Comparison of ENCODE assay signal across 27 cellular contexts in genomic region chr10:23199768-23200511, GRCh38. TPM values are rescaled to one million over a fixed set of nuclear protein-coding genes. Genes with fewer than 3 reads are reported as not detected.
A peak's percentile ranks its signal among the peaks of the same experiment; 100 is the strongest.
DNase-seq lines count a peak whose midpoint lies in the region; ATAC-seq and TF ChIP-seq lines count a peak whose summit lies in the region.
"Had no signal": no experiment of that assay in that cellular context is flagged by ENCODE, and none has a peak within 500 bp of the region (broad histone marks: within the 10 kb centered on the region; RNA-seq: fewer than 3 reads in every experiment).

No MANE protein-coding gene starts in this region.

- H3K9me3 Mint-ChIP-seq in activated CD4-positive, alpha-beta T cell treated with anti-CD3 and anti-CD28 coated beads, Interleukin-2, amount 10 ng/mL, durations not matched to agents 7 days and 5 days: no peaks in the 10 kb centered on the region
- H3K9me3 Mint-ChIP-seq in WTC11: no peaks in the 10 kb centered on the region
- H3K9me3 Mint-ChIP-seq in stimulated activated naive B cell treated with anti-CD40 and anti-IgM and Interleukin-4, amounts not matched to agents 10 μg/mL and 1 μg/mL and 100 μg/mL, for 72 hours: no peaks in the 10 kb centered on the region
- H3K9me3 Mint-ChIP-seq: activated naive CD4-positive, alpha-beta T cell treated with anti-CD3 and anti-CD28 coated beads for 36 hours; dendritic cell treated with granulocyte-macrophage colony-stimulating factor and Interleukin-4, amounts not matched to agents 40 ng/mL and 50 ng/mL, for 4 days; nephron progenitor cell had no signal

- peaks cover 4% of the 10 kb centered on the region for H3K4me1 ChIP-seq in iPS DF 6.9 (ENCODE audit: control insufficient read depth, insufficient read depth, low read length)
- H3K4me1 ChIP-seq: left lung, parathyroid adenoma had no signal

- H3K9me3 ChIP-seq in iPS DF 6.9 (ENCODE audit: control insufficient read depth, insufficient read depth, low read length): no peaks in the 10 kb centered on the region
- H3K9me3 ChIP-seq: left lung, tibial nerve had no signal

- POLR2A ChIA-PET in activated CD4-positive, alpha-beta T cell treated with anti-CD3 and anti-CD28 coated beads, Interleukin-2, amount 10 ng/mL, durations not matched to agents 7 days and 5 days (lab: Charles Lee): no interaction called here
- POLR2A ChIA-PET in WTC11 (lab: Charles Lee): interaction anchor here (0.7 kb wide), 1 partner anchor 13 kb away, joined by 3 read pairs; no protein-coding TSS in a partner anchor

- peaks cover 92% of the 10 kb centered on the region for H3K27me3 Mint-ChIP-seq in activated CD4-positive, alpha-beta T cell treated with anti-CD3 and anti-CD28 coated beads, Interleukin-2, amount 10 ng/mL, durations not matched to agents 7 days and 5 days
- H3K27me3 Mint-ChIP-seq in WTC11 (ENCODE audit: low read depth): peaks cover 100% of the 10 kb centered on the region
- peaks cover 76 to 86% of the 10 kb centered on the region in 2 donors for H3K27me3 Mint-ChIP-seq in stimulated activated naive B cell treated with anti-CD40 and anti-IgM and Interleukin-4, amounts not matched to agents 10 μg/mL and 1 μg/mL and 100 μg/mL, for 72 hours

- H3K36me3 ChIP-seq in iPS DF 6.9 (ENCODE audit: control insufficient read depth, insufficient read depth, low read length): no peaks in the 10 kb centered on the region
- H3K36me3 ChIP-seq: left lung, tibial nerve had no signal

- no CpG with 5 or more reads among the region's 30 CpGs for WGBS in iPS DF 6.9 (ENCODE audit: insufficient coverage, insufficient read length)

- H3K36me3 Mint-ChIP-seq in activated CD4-positive, alpha-beta T cell treated with anti-CD3 and anti-CD28 coated beads, Interleukin-2, amount 10 ng/mL, durations not matched to agents 7 days and 5 days (ENCODE audit: low read depth): peaks cover 2% of the 10 kb centered on the region
- H3K36me3 Mint-ChIP-seq in WTC11: no peaks in the 10 kb centered on the region
- H3K36me3 Mint-ChIP-seq in stimulated activated naive B cell treated with anti-CD40 and anti-IgM and Interleukin-4, amounts not matched to agents 10 μg/mL and 1 μg/mL and 100 μg/mL, for 72 hours: no peaks in the 10 kb centered on the region
- H3K36me3 Mint-ChIP-seq: CD4-positive, CD25-positive, alpha-beta regulatory T cell had no signal

- TF ChIP-seq CTCF in WTC11 (IDR thresholded peaks at IDR 0.05) (no peak), dorsolateral prefrontal cortex (IDR thresholded peaks at IDR 0.05 in 54 of 56, conservative IDR thresholded peaks at IDR 0.05 in 2 of 56; ENCODE audit: low read depth in 1 of 56, partially characterized antibody in 56 of 56) (no peak)

- H3K4me1 Mint-ChIP-seq in activated CD4-positive, alpha-beta T cell treated with anti-CD3 and anti-CD28 coated beads, Interleukin-2, amount 10 ng/mL, durations not matched to agents 7 days and 5 days: no peaks in the 10 kb centered on the region
- peaks cover 62% of the 10 kb centered on the region for H3K4me1 Mint-ChIP-seq in WTC11
- no peaks in the 10 kb centered on the region for H3K4me1 Mint-ChIP-seq in stimulated activated naive B cell treated with anti-CD40 and anti-IgM and Interleukin-4, amounts not matched to agents 10 μg/mL and 1 μg/mL and 100 μg/mL, for 72 hours

- peaks cover 97% of the 10 kb centered on the region for H3K27me3 ChIP-seq in iPS DF 6.9 (ENCODE audit: control insufficient read depth, insufficient read depth, low read length)
- H3K27me3 ChIP-seq in dorsolateral prefrontal cortex: peaks cover 14 to 100% (median 90%) of the 10 kb centered on the region in 45 donors

- intact Hi-C loops in dorsolateral prefrontal cortex (cut with DNase I): no loop called here

- CTCF ChIA-PET in activated CD4-positive, alpha-beta T cell treated with anti-CD3 and anti-CD28 coated beads, Interleukin-2, amount 10 ng/mL, durations not matched to agents 7 days and 5 days (lab: Charles Lee): no interaction called here
- CTCF ChIA-PET in WTC11 (lab: Charles Lee): interaction anchor here (1.7 kb wide), 2 partner anchors 42 to 93 kb away, joined by 4 to 13 read pairs; no protein-coding TSS in a partner anchor

- peak; percentile 17 for ATAC-seq in WTC11
- no peak for ATAC-seq in stimulated activated naive B cell treated with anti-CD40 and anti-IgM and Interleukin-4, amounts not matched to agents 10 μg/mL and 1 μg/mL and 100 μg/mL, for 72 hours (replicated peaks)
- ATAC-seq in HG02759 (IDR thresholded peaks at IDR 0.05; ENCODE audit: unreplicated experiment): no peak
- ATAC-seq: left lung, right cardiac atrium had no signal

- H3K4me3 ChIP-seq in iPS DF 6.9 (ENCODE audit: low read length): peak overlapping the region; percentile 38; the same call in 1 of the 2 replicates
- no peak overlapping the region for H3K4me3 ChIP-seq in dorsolateral prefrontal cortex
- H3K4me3 ChIP-seq: left lung, tibial nerve had no signal

- no peak overlapping the region for H3K27ac ChIP-seq in iPS DF 6.9 (ENCODE audit: low read length)
- no peak overlapping the region for H3K27ac ChIP-seq in dorsolateral prefrontal cortex
- H3K27ac ChIP-seq: left lung, parathyroid adenoma, SK-N-MC, tibial nerve had no signal

- H3K4me3 Mint-ChIP-seq in activated CD4-positive, alpha-beta T cell treated with anti-CD3 and anti-CD28 coated beads, Interleukin-2, amount 10 ng/mL, durations not matched to agents 7 days and 5 days: no peak overlapping the region
- peak overlapping the region; percentile 61 for H3K4me3 Mint-ChIP-seq in WTC11
- H3K4me3 Mint-ChIP-seq in stimulated activated naive B cell treated with anti-CD40 and anti-IgM and Interleukin-4, amounts not matched to agents 10 μg/mL and 1 μg/mL and 100 μg/mL, for 72 hours: no peak overlapping the region
- H3K4me3 Mint-ChIP-seq: activated naive CD4-positive, alpha-beta T cell treated with anti-CD3 and anti-CD28 coated beads for 36 hours; CD4-positive, CD25-positive, alpha-beta regulatory T cell; dendritic cell treated with granulocyte-macrophage colony-stimulating factor and Interleukin-4, amounts not matched to agents 40 ng/mL and 50 ng/mL, for 4 days had no signal

- peak overlapping the region; percentile 13 for H3K27ac Mint-ChIP-seq in activated CD4-positive, alpha-beta T cell treated with anti-CD3 and anti-CD28 coated beads, Interleukin-2, amount 10 ng/mL, durations not matched to agents 7 days and 5 days
- H3K27ac Mint-ChIP-seq in WTC11: no peak overlapping the region
- peak overlapping the region; percentile 79 for H3K27ac Mint-ChIP-seq in stimulated activated naive B cell treated with anti-CD40 and anti-IgM and Interleukin-4, amounts not matched to agents 10 μg/mL and 1 μg/mL and 100 μg/mL, for 72 hours
- H3K27ac Mint-ChIP-seq: activated naive CD4-positive, alpha-beta T cell treated with anti-CD3 and anti-CD28 coated beads for 36 hours; CD4-positive, CD25-positive, alpha-beta regulatory T cell; dendritic cell treated with granulocyte-macrophage colony-stimulating factor and Interleukin-4, amounts not matched to agents 40 ng/mL and 50 ng/mL, for 4 days; nephron progenitor cell had no signal

- DNase-seq in activated CD4-positive, alpha-beta T cell treated with anti-CD3 and anti-CD28 coated beads, Interleukin-2, amount 10 ng/mL, durations not matched to agents 7 days and 5 days: no peak
- DNase-seq in activated CD4-positive, alpha-beta T cell treated with anti-CD3 and anti-CD28 coated beads, Interleukin-2, amount 50 U/mL, for 1 hour: no peak
- peak; percentile 35 for DNase-seq in WTC11 (ENCODE audit: low spot score)
- DNase-seq in iPS DF 6.9 (ENCODE audit: low read depth, low spot score): no peak
- DNase-seq in stimulated activated naive B cell treated with anti-CD40 and anti-IgM and Interleukin-4, amounts not matched to agents 10 μg/mL and 1 μg/mL and 100 μg/mL, for 72 hours: no peak
- no peak for DNase-seq in dorsolateral prefrontal cortex
- no peak for DNase-seq in DMS 273 treated with DMSO at 0.1 percent for 48 hours (lab: John Stamatoyannopoulos, UW)
- DNase-seq: activated CD4-positive, alpha-beta T cell treated with anti-CD3 and anti-CD28 coated beads, Interleukin-2, amount 50 U/mL, for 4 hours; activated CD4-positive, CD25-positive, alpha-beta regulatory T cell; activated naive CD4-positive, alpha-beta T cell treated with anti-CD3 and anti-CD28 coated beads for 36 hours; AML-193; central memory CD4-positive, alpha-beta T cell; hippocampal formation; left lung; NCI-H1092; NCI-H1930; NCI-H2171 treated with DMSO at 0.1 percent for 48 hours; NCI-H510A; nephron progenitor cell; right cardiac atrium; T-helper 1 cell had no signal

TF ChIP-seq in WTC11, 78 proteins besides CTCF, POLR2A, EP300 and RAD21 (continues in another document):
- TF ChIP-seq E2F4 (CRISPR knock-in tag; IDR thresholded peaks at IDR 0.05; ENCODE audit: borderline replicate concordance, low read depth) (no peak), MYBL2 (CRISPR knock-in tag; IDR thresholded peaks at IDR 0.05) (no peak), NR1H2 (CRISPR knock-in tag; IDR thresholded peaks at IDR 0.05) (no peak), RORB (CRISPR knock-in tag; IDR thresholded peaks at IDR 0.05) (no peak), USF1 (CRISPR knock-in tag; IDR thresholded peaks at IDR 0.05) (no peak)

RNA-seq across cellular contexts. Expression of gene PTF1A, which starts 7.8 kb away (rescaled TPM):
- not detected for total RNA-seq in activated CD4-positive, alpha-beta T cell treated with anti-CD3 and anti-CD28 coated beads, Interleukin-2, amount 10 ng/mL, durations not matched to agents 7 days and 5 days
- 0.11 TPM in 1 of 3 replicates, not detected in the others for total RNA-seq in WTC11 (2021)
- total RNA-seq in dorsolateral prefrontal cortex: 1 to 10 TPM in 38 of 120 experiments, under 1 TPM in 48, not detected in 34; 0.26 to 3.7 (median 0.93) TPM
- total RNA-seq: activated naive CD4-positive, alpha-beta T cell treated with anti-CD3 and anti-CD28 coated beads for 36 hours; CD4-positive, CD25-positive, alpha-beta regulatory T cell; left lung; right cardiac atrium had no signal
